21 cellular contexts compared by ENCODE assay signal in genomic region chr4:53306729-53307128, GRCh38. TPM values are rescaled to one million over a fixed set of nuclear protein-coding genes. Genes with fewer than 3 reads are reported as not detected.
DNase-seq lines count a peak whose midpoint lies in the region; ATAC-seq and TF ChIP-seq lines count a peak whose summit lies in the region.
"Had no signal": no experiment of that assay in that cellular context is flagged by ENCODE, and none has a peak within 500 bp of the region (broad histone marks: within the 10 kb centered on the region; RNA-seq: fewer than 3 reads in every experiment).

No MANE protein-coding gene starts in this region.

- H3K4me1 ChIP-seq in lower lobe of right lung: no peaks in the 10 kb centered on the region
- H3K4me1 ChIP-seq: Caco-2 had no signal

- peaks cover 41% of the 10 kb centered on the region for H3K36me3 Mint-ChIP-seq in HFFc6 (ENCODE audit: low read depth)
- peaks cover 35% of the 10 kb centered on the region for H3K36me3 Mint-ChIP-seq in memory B cell
- peaks cover 17 to 28% of the 10 kb centered on the region in 2 donors for H3K36me3 Mint-ChIP-seq in CD14-positive monocyte

- H3K4me3 Mint-ChIP-seq in HFFc6: peak overlapping the region; percentile 45
- no peak overlapping the region for H3K4me3 Mint-ChIP-seq in memory B cell
- H3K4me3 Mint-ChIP-seq in CD14-positive monocyte: no peak overlapping the region
- H3K4me3 Mint-ChIP-seq: nephron; stimulated activated memory B cell treated with anti-CD40 and anti-IgM and Interleukin-4, amounts not matched to agents 10 μg/mL and 1 μg/mL and 100 μg/mL, for 72 hours had no signal

- H3K9me3 Mint-ChIP-seq in HFFc6: peaks cover 15% of the 10 kb centered on the region
- peaks cover 11% of the 10 kb centered on the region for H3K9me3 Mint-ChIP-seq in memory B cell
- peaks cover 0 to 13% (median 5%) of the 10 kb centered on the region in 7 donors for H3K9me3 Mint-ChIP-seq in CD14-positive monocyte

- intact Hi-C loops in lower lobe of right lung (cut with DNase I) (no loop called here), CD14-positive monocyte (cut with micrococcal nuclease) (no loop called here)

- H3K27me3 Mint-ChIP-seq in HFFc6 (ENCODE audit: insufficient read depth) (no peaks in the 10 kb centered on the region), memory B cell (no peaks in the 10 kb centered on the region), CD14-positive monocyte (ENCODE audit: low read depth in 3 of 3) (no peaks in the 10 kb centered on the region)
- H3K27me3 Mint-ChIP-seq: stimulated activated memory B cell treated with anti-CD40 and anti-IgM and Interleukin-4, amounts not matched to agents 10 μg/mL and 1 μg/mL and 100 μg/mL, for 72 hours had no signal

- H3K4me3 ChIP-seq in cardiac fibroblast (replicated peaks in 1 of 2; ENCODE audit: low read depth in 2 of 2, low read length in 2 of 2) (no peak overlapping the region), lower lobe of right lung (no peak overlapping the region)
- H3K4me3 ChIP-seq: PC-9 had no signal

- H3K27ac ChIP-seq in lower lobe of right lung: no peak overlapping the region
- H3K27ac ChIP-seq: PC-9, VCaP had no signal

- ATAC-seq in memory B cell (ENCODE audit: low read depth) (no peak), lower lobe of right lung (no peak), GM21619 (IDR thresholded peaks at IDR 0.05; ENCODE audit: unreplicated experiment) (no peak), GM19324 (IDR thresholded peaks at IDR 0.05; ENCODE audit: low FRiP score, unreplicated experiment) (no peak)
- ATAC-seq: sciatic nerve; stimulated activated memory B cell treated with anti-CD40 and anti-IgM and Interleukin-4, amounts not matched to agents 10 μg/mL and 1 μg/mL and 100 μg/mL, for 72 hours had no signal

- peak; percentile 0; the same call in 1 of the 2 replicates for TF ChIP-seq CTCF in AG09319 (IDR thresholded peaks at IDR 0.05; ENCODE audit: low read depth, low read length)
- no peak for TF ChIP-seq CTCF in HFFc6 (IDR thresholded peaks at IDR 0.05)
- no peak for TF ChIP-seq CTCF in cardiac fibroblast (IDR thresholded peaks at IDR 0.05; ENCODE audit: low read depth, low read length)
- TF ChIP-seq CTCF in lower lobe of right lung (IDR thresholded peaks at IDR 0.05): no peak
- TF ChIP-seq CTCF in CD14-positive monocyte (IDR thresholded peaks at IDR 0.05): no peak

- peaks cover 60% of the 10 kb centered on the region for H3K4me1 Mint-ChIP-seq in HFFc6 (ENCODE audit: low read depth)
- peaks cover 6% of the 10 kb centered on the region for H3K4me1 Mint-ChIP-seq in memory B cell
- H3K4me1 Mint-ChIP-seq in CD14-positive monocyte: peaks cover 7% of the 10 kb centered on the region
- H3K4me1 Mint-ChIP-seq: nephron had no signal

- H3K27ac Mint-ChIP-seq in HFFc6: peak overlapping the region; percentile 87
- H3K27ac Mint-ChIP-seq in memory B cell: peak overlapping the region; percentile 51
- H3K27ac Mint-ChIP-seq in CD14-positive monocyte: no peak overlapping the region
- H3K27ac Mint-ChIP-seq: nephron; stimulated activated memory B cell treated with anti-CD40 and anti-IgM and Interleukin-4, amounts not matched to agents 10 μg/mL and 1 μg/mL and 100 μg/mL, for 72 hours had no signal

- no peaks in the 10 kb centered on the region for H3K9me3 ChIP-seq in lower lobe of right lung
- H3K9me3 ChIP-seq: Caco-2 had no signal

- H3K27me3 ChIP-seq in lower lobe of right lung (ENCODE audit: low read depth): no peaks in the 10 kb centered on the region

- H3K36me3 ChIP-seq in lower lobe of right lung: no peaks in the 10 kb centered on the region

- peak; percentile 91 for DNase-seq in AG09319 (ENCODE audit: extremely low read depth, low read depth)
- peak; percentile 84 for DNase-seq in HFFc6
- peak; percentile 26 to 64 for DNase-seq in cardiac fibroblast (ENCODE audit: low read depth in 2 of 2)
- DNase-seq in memory B cell (ENCODE audit: low spot score in 2 of 2): no peak
- no peak for DNase-seq in lower lobe of right lung
- no peak for DNase-seq in CD14-positive monocyte (ENCODE audit: low spot score)
- DNase-seq: activated CD4-positive, alpha-beta T cell treated with anti-CD3 and anti-CD28 coated beads, Interleukin-2, amount 50 U/mL, for 4 hours; activated gamma-delta T cell treated with Interleukin-2 at 50 U/mL for 16 hours; Caco-2; erythroblast; KBM-7; midbrain; NCI-H1694 treated with DMSO at 0.1 percent for 48 hours; NCI-H82; PC-9 had no signal

RNA-seq across cellular contexts. Expression of gene SCFD2, which starts 59.1 kb away (rescaled TPM):
- total RNA-seq in HFFc6 (2021; fragmentation: NEBNext Ultra II Directional; extraction: Animal tissue kit (Norgen Biotek cat#: 25700)): 10 to 100 TPM; 35.2 to 46.7 (median 41.5) TPM
- 13.2 TPM for total RNA-seq in lower lobe of right lung
- polyA plus RNA-seq in CD14-positive monocyte: 1 to 10 TPM; 5.4 to 9.4 TPM

Comparison
In these comparisons a context has a peak if more than half of its experiments do, and no peak if none do; other contexts are left out.
1. DNase-seq: peak in AG09319 (single experiment), HFFc6 (single experiment) and cardiac fibroblast (2 of 2); none in memory B cell (0 of 2), lower lobe of right lung (single experiment) and CD14-positive monocyte (single experiment).
2. H3K27ac Mint-ChIP-seq: peak in HFFc6 (single experiment) and memory B cell (single experiment); none in CD14-positive monocyte (0 of 7).